8 cellular contexts compared by ENCODE assay signal in genomic region chr6:167429353-167429752, GRCh38.
"Had no signal": no experiment of that assay in that cellular context is flagged by ENCODE, and none has a peak within 500 bp of the region (broad histone marks: within the 10 kb centered on the region; RNA-seq: fewer than 3 reads in every experiment).

No MANE protein-coding gene starts in this region.

- ATAC-seq: GM12878 had no signal

- DNase-seq: GDM1, GF-D8 had no signal

- H3K4me3 ChIP-seq: GM12878 had no signal

- FAIRE-seq: G401.6, GM12878, GM12891, GM12892, GM18507, GM19239 had no signal
